Comparison of ENCODE assay signal across 26 cellular contexts in the genomic region with DNA sequence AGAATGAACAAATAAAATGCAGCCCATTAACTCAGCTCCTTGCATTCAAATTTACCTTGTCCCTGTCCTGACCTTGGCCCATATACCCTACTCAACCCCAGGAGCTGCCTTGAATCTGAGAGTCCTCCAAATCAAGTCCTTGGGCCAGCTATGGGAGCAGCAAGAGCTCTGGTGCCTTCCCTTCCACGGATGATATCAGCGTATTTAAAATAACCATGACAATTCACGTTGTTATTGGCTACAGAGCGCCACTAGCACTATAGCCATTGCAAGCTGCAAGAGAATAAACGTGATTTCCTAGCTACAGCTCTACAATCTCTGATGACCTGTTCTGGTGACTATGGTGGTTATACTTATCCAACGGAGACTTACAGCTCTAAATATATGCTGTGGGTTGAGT.
"Had no signal": no experiment of that assay in that cellular context is flagged by ENCODE, and none has a peak within 500 bp of the region (broad histone marks: within the 10 kb centered on the region; RNA-seq: fewer than 3 reads in every experiment).

No MANE protein-coding gene starts in this region.

- H3K4me1 ChIP-seq: ascending aorta, prostate gland, thyroid gland had no signal

- H3K27me3 ChIP-seq: ascending aorta, ovary, stomach, thyroid gland, upper lobe of left lung had no signal

- H3K4me3 ChIP-seq: ascending aorta, ovary, prostate gland, smooth muscle cell, stomach, thyroid gland, upper lobe of left lung had no signal

- ATAC-seq: naive thymus-derived CD4-positive, alpha-beta T cell; T-helper 17 cell had no signal

- DNase-seq: activated CD4-positive, alpha-beta memory T cell treated with anti-CD3 and anti-CD28 coated beads, Interleukin-2, amount 10 ng/mL, durations not matched to agents 7 days and 5 days; activated CD4-positive, alpha-beta T cell treated with anti-CD3 and anti-CD28 coated beads, Interleukin-2, amount 10 ng/mL, durations not matched to agents 24 days and 14 days; activated CD4-positive, CD25-positive, alpha-beta regulatory T cell treated with anti-CD3 and anti-CD28 coated beads, Interleukin-2, amount 50 U/mL, for 72 hours; activated CD8-positive, alpha-beta memory T cell treated with anti-CD3 and anti-CD28 coated beads, Interleukin-2, amount 50 U/mL, for 48 hours; activated gamma-delta T cell; activated naive CD4-positive, alpha-beta T cell treated with anti-CD3 and anti-CD28 coated beads, Interleukin-2, amount 10 ng/mL, durations not matched to agents 7 days and 5 days; activated naive CD8-positive, alpha-beta T cell treated with anti-CD3 and anti-CD28 coated beads, Interleukin-2, amount 10 ng/mL, durations not matched to agents 7 days and 5 days; activated T-cell treated with anti-CD3 and anti-CD28 coated beads, Interleukin-2, amount 50 U/mL, for 24 hours; caudate nucleus; foreskin fibroblast; mammary epithelial cell; naive thymus-derived CD4-positive, alpha-beta T cell; ovary; retina; stimulated activated CD4-positive, alpha-beta T cell treated with anti-CD3 and anti-CD28 coated beads, Interleukin-1b, Interleukin-23, amount 100 ng/mL, for 48 hours; stimulated activated CD4-positive, alpha-beta T cell treated with anti-CD3 and anti-CD28 coated beads, Interleukin-4, amount 100 ng/mL, for 4 hours; stimulated activated CD8-positive, alpha-beta memory T cell treated with anti-CD3 and anti-CD28 coated beads, Interleukin-4, amount 100 ng/mL, for 48 hours; stimulated activated naive B cell treated with anti-CD40 and anti-IgM and Interleukin-4, amounts not matched to agents 10 μg/mL and 1 μg/mL and 100 μg/mL, for 72 hours; stomach; T-helper 17 cell; T1000; thyroid gland; upper lobe of left lung had no signal

- H3K36me3 ChIP-seq: ovary, prostate gland, stomach, thyroid gland, upper lobe of left lung had no signal

- H3K9me3 ChIP-seq: ascending aorta, ovary, prostate gland, stomach, thyroid gland, upper lobe of left lung had no signal

- H3K27ac ChIP-seq: ascending aorta, ovary, prostate gland, thyroid gland had no signal
